In the genomic region with DNA sequence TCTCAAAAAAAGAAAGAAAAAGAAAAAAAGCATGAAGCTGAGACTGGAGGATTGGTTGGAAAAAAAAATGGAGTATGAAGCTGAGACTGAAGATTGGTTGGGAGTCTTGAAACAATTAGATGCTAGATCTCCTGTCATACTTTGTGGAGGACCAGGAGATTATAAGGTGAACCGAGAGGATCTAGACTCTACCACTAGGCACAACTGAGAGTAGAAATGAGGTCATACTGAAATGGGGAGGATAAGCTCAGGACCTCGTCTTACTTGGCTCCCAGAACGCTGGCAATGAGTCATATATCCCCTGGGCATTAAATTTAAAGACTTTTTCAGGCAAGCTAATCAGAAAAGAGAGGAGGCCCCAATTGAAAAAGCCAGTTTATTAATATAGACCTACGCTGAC, we compare ENCODE assay signal across 9 cellular contexts. TPM values are rescaled to one million over a fixed set of nuclear protein-coding genes. Genes with fewer than 3 reads are reported as not detected.
DNase-seq lines count a peak whose midpoint lies in the region; ATAC-seq and TF ChIP-seq lines count a peak whose summit lies in the region.
"Had no signal": no experiment of that assay in that cellular context is flagged by ENCODE, and none has a peak within 500 bp of the region (broad histone marks: within the 10 kb centered on the region; RNA-seq: fewer than 3 reads in every experiment).

No MANE protein-coding gene starts in this region.

- DNase-seq in GM06990 (ENCODE audit: extremely low read depth, insufficient read length) (peak; percentile 25), amniotic epithelial cell (ENCODE audit: low read depth) (peak; percentile 63), neural progenitor cell (ENCODE audit: low spot score) (no peak), OCI-M2 (lab: John Stamatoyannopoulos, UW; ENCODE audit: unreplicated experiment) (no peak), H7 (no peak)
- DNase-seq: WERI-Rb-1 had no signal

- H3K4me2 ChIP-seq in neural progenitor cell: no peak overlapping the region

- no peaks in the 10 kb centered on the region for H3K27me3 Mint-ChIP-seq in neural progenitor cell (ENCODE audit: insufficient read depth, low read depth)

- peaks cover 27% of the 10 kb centered on the region for H3K4me1 Mint-ChIP-seq in neural progenitor cell

- peaks cover 22% of the 10 kb centered on the region for H3F3A ChIP-seq in neural progenitor cell (ENCODE audit: low read depth)

- H3K36me3 Mint-ChIP-seq in neural progenitor cell: no peaks in the 10 kb centered on the region

- H3K9ac ChIP-seq in neural progenitor cell: no peak overlapping the region

- ATAC-seq in HG03060 (IDR thresholded peaks at IDR 0.05; ENCODE audit: low read depth, unreplicated experiment): peak; percentile 35
- ATAC-seq in HG03520 (IDR thresholded peaks at IDR 0.05; ENCODE audit: unreplicated experiment): no peak
- ATAC-seq in GM18517 (IDR thresholded peaks at IDR 0.05; ENCODE audit: unreplicated experiment): no peak

- H3K27me3 ChIP-seq in GM06990 (replicated peaks; ENCODE audit: control insufficient read depth, insufficient read depth, low read length) (no peaks in the 10 kb centered on the region), neural progenitor cell (no peaks in the 10 kb centered on the region), H7 (ENCODE audit: control insufficient read depth, insufficient read depth, low read length) (no peaks in the 10 kb centered on the region)

- no peak overlapping the region for H2AFZ ChIP-seq in neural progenitor cell (replicated peaks)

- no peaks in the 10 kb centered on the region for H3K9me3 ChIP-seq in neural progenitor cell (ENCODE audit: low read depth)

- H3K4me1 ChIP-seq in neural progenitor cell: peaks cover 19% of the 10 kb centered on the region

- H3K79me2 ChIP-seq in neural progenitor cell (ENCODE audit: low read depth): peaks cover 40% of the 10 kb centered on the region

- no peak overlapping the region for H3K27ac ChIP-seq in neural progenitor cell
- H3K27ac ChIP-seq: WERI-Rb-1 had no signal

- H3K4me3 ChIP-seq in GM06990 (replicated peaks; ENCODE audit: low read depth, low read length) (no peak overlapping the region), neural progenitor cell (no peak overlapping the region), H7 (ENCODE audit: insufficient read depth, low read depth, low read length) (no peak overlapping the region)

- H3K36me3 ChIP-seq in GM06990 (ENCODE audit: control insufficient read depth, insufficient read depth, low read length) (no peaks in the 10 kb centered on the region), neural progenitor cell (no peaks in the 10 kb centered on the region), H7 (replicated peaks; ENCODE audit: control insufficient read depth, insufficient read depth, low read length) (no peaks in the 10 kb centered on the region)

- no peak for TF ChIP-seq CTCF in GM06990 (IDR thresholded peaks at IDR 0.05; ENCODE audit: insufficient read depth, low read length, poor library complexity, severe bottlenecking)
- TF ChIP-seq CTCF in neural progenitor cell (IDR thresholded peaks at IDR 0.05): no peak

- H4K20me1 ChIP-seq in neural progenitor cell (ENCODE audit: low read depth): peaks cover 12% of the 10 kb centered on the region

- no peaks in the 10 kb centered on the region for H3K9me3 Mint-ChIP-seq in neural progenitor cell

- no peak overlapping the region for H3K4me3 Mint-ChIP-seq in neural progenitor cell

- H3K27ac Mint-ChIP-seq in neural progenitor cell: peak overlapping the region; percentile 87

RNA-seq across cellular contexts. Expression of gene ORC2, which starts 3.3 kb away (rescaled TPM):
- total RNA-seq in neural progenitor cell (ENCODE audit: low replicate concordance): 48.1 and 75.4 TPM in 2 replicates
- 24.3 and 44.7 TPM in 2 replicates for total RNA-seq in H7 (2014; rRNA removed; shearing (Covaris generic))

Comparison
In these comparisons a context has a peak if more than half of its experiments do, and no peak if none do; other contexts are left out.
1. DNase-seq: peak in GM06990 (single experiment) and amniotic epithelial cell (single experiment); none in neural progenitor cell (single experiment), OCI-M2 (single experiment) and H7 (single experiment).